In genomic region chr13:28641600-28641926, GRCh38 we compare ENCODE assay signal across 14 cellular contexts. TPM values are rescaled to one million over a fixed set of nuclear protein-coding genes. Genes with fewer than 3 reads are reported as not detected.
DNase-seq lines count a peak whose midpoint lies in the region; ATAC-seq, FAIRE-seq and TF ChIP-seq lines count a peak whose summit lies in the region.
"Had no signal": no experiment of that assay in that cellular context is flagged by ENCODE, and none has a peak within 500 bp of the region (broad histone marks: within the 10 kb centered on the region; RNA-seq: fewer than 3 reads in every experiment).

No MANE protein-coding gene starts in this region.

- H3K9me3 Mint-ChIP-seq in activated CD4-positive, alpha-beta memory T cell treated with anti-CD3 and anti-CD28 coated beads, Interleukin-2, amount 10 ng/mL, durations not matched to agents 7 days and 5 days, result no peaks in the 10 kb centered on the region
- H3K9me3 Mint-ChIP-seq: CD4-positive, alpha-beta T cell had no signal

- H3K36me3 ChIP-seq in liver (ENCODE audit: control insufficient read depth in 4 of 4, insufficient read depth in 3 of 4, low read depth in 1 of 4, low read length in 3 of 4) (no peaks in the 10 kb centered on the region), hepatocyte (replicated peaks; ENCODE audit: insufficient read depth, low read depth) (no peaks in the 10 kb centered on the region)
- H3K36me3 ChIP-seq: transverse colon had no signal

- H3K4me3 ChIP-seq in liver (ENCODE audit: low read depth in 1 of 3, low read length in 3 of 3) (no peak overlapping the region), hepatocyte (no peak overlapping the region)
- H3K4me3 ChIP-seq: transverse colon had no signal

- H3K27ac ChIP-seq in liver (ENCODE audit: low read depth in 1 of 2, low read length in 2 of 2), result peak overlapping the region; percentile 14 to 66
- no peak overlapping the region for H3K27ac ChIP-seq in hepatocyte
- H3K27ac ChIP-seq: KMS-11 had no signal

- H3K36me3 Mint-ChIP-seq in activated CD4-positive, alpha-beta memory T cell treated with anti-CD3 and anti-CD28 coated beads, Interleukin-2, amount 10 ng/mL, durations not matched to agents 7 days and 5 days (ENCODE audit: low read depth), result no peaks in the 10 kb centered on the region
- H3K36me3 Mint-ChIP-seq: activated naive CD8-positive, alpha-beta T cell had no signal

- peak; percentile 92 for FAIRE-seq in GM18507 (lab: Jason Lieb, UNC)

- H3K27ac Mint-ChIP-seq in activated CD4-positive, alpha-beta memory T cell treated with anti-CD3 and anti-CD28 coated beads, Interleukin-2, amount 10 ng/mL, durations not matched to agents 7 days and 5 days, result no peak overlapping the region
- H3K27ac Mint-ChIP-seq: activated naive CD8-positive, alpha-beta T cell; CD4-positive, alpha-beta T cell had no signal

- DNase-seq in GM18507 (ENCODE audit: extremely low spot score, insufficient read length, low read depth) (peak; percentile 8), anterior cingulate cortex (lab: John Stamatoyannopoulos, UW) (no peak), SW480 (ENCODE audit: low spot score) (no peak), hepatocyte (ENCODE audit: low spot score) (no peak)
- no peak for DNase-seq in activated CD4-positive, alpha-beta memory T cell treated with anti-CD3 and anti-CD28 coated beads, Interleukin-2, amount 10 ng/mL, durations not matched to agents 7 days and 5 days
- DNase-seq: CD4-positive, alpha-beta T cell; NK-92 treated with Interleukin-12 subunit alpha and Interleukin-12 subunit beta, amount 100 ng/mL, for 24 hours; stimulated activated CD4-positive, alpha-beta T cell treated with anti-CD3 and anti-CD28 coated beads, Interleukin-1b, Interleukin-23, amount 100 ng/mL, for 48 hours; transverse colon had no signal

- no peak for TF ChIP-seq RAD21 in liver (IDR thresholded peaks at IDR 0.05)

- CTCF ChIA-PET in activated CD4-positive, alpha-beta memory T cell treated with anti-CD3 and anti-CD28 coated beads, Interleukin-2, amount 10 ng/mL, durations not matched to agents 7 days and 5 days (lab: Charles Lee), result interaction anchor here (0.7 kb wide), 1 partner anchor 318 kb away, joined by 4 read pairs; no protein-coding TSS in a partner anchor

- peaks cover 1 to 6% (median 4%) of the 10 kb centered on the region in 4 donors for H3K4me1 ChIP-seq in liver (ENCODE audit: control insufficient read depth in 4 of 4, insufficient read depth in 4 of 4, low read length in 3 of 4)
- no peaks in the 10 kb centered on the region for H3K4me1 ChIP-seq in hepatocyte (ENCODE audit: insufficient read depth)

- no peaks in the 10 kb centered on the region for H3K9me2 ChIP-seq in hepatocyte (replicated peaks; ENCODE audit: insufficient read depth)

- H3K4me3 Mint-ChIP-seq in activated CD4-positive, alpha-beta memory T cell treated with anti-CD3 and anti-CD28 coated beads, Interleukin-2, amount 10 ng/mL, durations not matched to agents 7 days and 5 days, result no peak overlapping the region
- H3K4me3 Mint-ChIP-seq: activated naive CD8-positive, alpha-beta T cell; CD4-positive, alpha-beta T cell had no signal

- H3K4me1 Mint-ChIP-seq in activated CD4-positive, alpha-beta memory T cell treated with anti-CD3 and anti-CD28 coated beads, Interleukin-2, amount 10 ng/mL, durations not matched to agents 7 days and 5 days, result peaks cover 5% of the 10 kb centered on the region

- H2AFZ ChIP-seq in hepatocyte, result no peak overlapping the region

- H3K9ac ChIP-seq in liver (ENCODE audit: low read depth in 1 of 2, low read length in 2 of 2), result no peak overlapping the region
- H3K9ac ChIP-seq: KMS-11 had no signal

- H3K27me3 Mint-ChIP-seq in activated CD4-positive, alpha-beta memory T cell treated with anti-CD3 and anti-CD28 coated beads, Interleukin-2, amount 10 ng/mL, durations not matched to agents 7 days and 5 days, result peaks cover 8% of the 10 kb centered on the region

- ATAC-seq in GM21390 (IDR thresholded peaks at IDR 0.05; ENCODE audit: unreplicated experiment) (peak; percentile 56), HG03108 (IDR thresholded peaks at IDR 0.05; ENCODE audit: unreplicated experiment) (peak; percentile 65)

- H3K27me3 ChIP-seq in liver (ENCODE audit: control insufficient read depth in 4 of 4, insufficient read depth in 4 of 4, low read length in 3 of 4), result no peaks in the 10 kb centered on the region
- H3K27me3 ChIP-seq in hepatocyte, result no peaks in the 10 kb centered on the region
- H3K27me3 ChIP-seq: transverse colon had no signal

- no peaks in the 10 kb centered on the region for H3K79me2 ChIP-seq in hepatocyte

- TF ChIP-seq CTCF in liver (IDR thresholded peaks at IDR 0.05; ENCODE audit: low read depth, low read length, missing input control), result no peak
- TF ChIP-seq CTCF in hepatocyte (IDR thresholded peaks at IDR 0.05; ENCODE audit: poor library complexity), result no peak

- no peaks in the 10 kb centered on the region for H3K9me3 ChIP-seq in liver (ENCODE audit: control insufficient read depth in 4 of 4, low read length in 3 of 4)
- no peaks in the 10 kb centered on the region for H3K9me3 ChIP-seq in hepatocyte (ENCODE audit: low read depth)
- H3K9me3 ChIP-seq: transverse colon had no signal

- POLR2A ChIA-PET in activated CD4-positive, alpha-beta memory T cell treated with anti-CD3 and anti-CD28 coated beads, Interleukin-2, amount 10 ng/mL, durations not matched to agents 7 days and 5 days (lab: Charles Lee), result interaction anchor here (0.6 kb wide), 1 partner anchor 293 kb away, joined by 3 read pairs; no protein-coding TSS in a partner anchor

- no peak overlapping the region for H3K4me2 ChIP-seq in hepatocyte
- H3K4me2 ChIP-seq: KMS-11 had no signal

- WGBS in liver, result 67% methylated on average over 3 of the region's 3 CpGs
- WGBS in hepatocyte (ENCODE audit: low lambda C conversion rate, missing lambda C conversion rate), result 79% methylated on average over 3 of the region's 3 CpGs

- no peaks in the 10 kb centered on the region for H4K20me1 ChIP-seq in hepatocyte (ENCODE audit: insufficient read depth, poor library complexity, severe bottlenecking)

TF ChIP-seq in liver, 16 proteins besides CTCF, POLR2A, EP300 and RAD21 (continues in another document):
- TF ChIP-seq SP1 (IDR thresholded peaks at IDR 0.05), result no peak
- no peak for TF ChIP-seq MAX (IDR thresholded peaks at IDR 0.05)
- TF ChIP-seq REST (IDR thresholded peaks at IDR 0.05), result no peak
- TF ChIP-seq TAF1 (conservative IDR thresholded peaks at IDR 0.05), result no peak
- no peak for TF ChIP-seq HNF4A (conservative IDR thresholded peaks at IDR 0.05)
- TF ChIP-seq HNF4G (IDR thresholded peaks at IDR 0.05), result no peak
- TF ChIP-seq YY1 (IDR thresholded peaks at IDR 0.05), result no peak
- no peak for TF ChIP-seq JUND (IDR thresholded peaks at IDR 0.05)
- TF ChIP-seq ATF3 (IDR thresholded peaks at IDR 0.05), result no peak
- no peak for TF ChIP-seq ZBTB33 (IDR thresholded peaks at IDR 0.05)
- TF ChIP-seq GABPA (IDR thresholded peaks at IDR 0.05 in 1 of 2, conservative IDR thresholded peaks at IDR 0.05 in 1 of 2), result no peak
- TF ChIP-seq NR2F2 (IDR thresholded peaks at IDR 0.05), result no peak

RNA-seq across cellular contexts. Expression of gene POMP, which starts 17.4 kb away (rescaled TPM):
- total RNA-seq in liver (10 to 100 TPM; 32.2 to 33.9 TPM), hepatocyte (88.1 and 96.6 TPM in 2 replicates)
- polyA plus RNA-seq in liver (100 to 1,000 TPM in 1 of 2 donors, 10 to 100 TPM in 1; 48.3 to 132 TPM), hepatocyte (198 and 203 TPM in 2 replicates)
- 10 to 100 TPM; 75.1 to 76.6 TPM for total RNA-seq in activated CD4-positive, alpha-beta memory T cell treated with anti-CD3 and anti-CD28 coated beads, Interleukin-2, amount 10 ng/mL, durations not matched to agents 7 days and 5 days
